In the genomic region with DNA sequence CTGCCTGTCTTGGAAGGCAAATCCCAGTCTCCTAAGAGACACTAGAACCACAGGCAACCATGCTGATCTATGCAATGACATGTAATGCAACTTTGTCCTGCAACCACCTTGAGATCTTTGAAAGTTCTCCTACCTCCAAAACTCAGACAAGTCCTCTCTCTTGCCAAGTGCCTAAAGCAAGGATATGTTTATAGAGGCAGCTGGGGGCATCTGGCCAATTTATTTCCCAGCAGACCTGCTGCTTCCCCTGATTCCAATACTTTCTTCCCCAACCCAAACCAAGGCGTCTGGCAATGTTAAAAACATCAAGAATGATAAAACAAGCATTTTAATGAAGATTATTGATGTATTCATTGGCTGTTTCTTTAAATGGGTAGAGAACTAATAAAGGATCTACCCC, we compare ENCODE assay signal across 16 cellular contexts.
"Had no signal": no experiment of that assay in that cellular context is flagged by ENCODE, and none has a peak within 500 bp of the region (broad histone marks: within the 10 kb centered on the region; RNA-seq: fewer than 3 reads in every experiment).

No MANE protein-coding gene starts in this region.

- H3K4me3 ChIP-seq: adrenal gland, cardiac muscle cell, right atrium auricular region, SJSA1, skin epidermis, suprapubic skin had no signal

- H3K36me3 ChIP-seq: adrenal gland, cardiac muscle cell, right atrium auricular region, SJSA1, suprapubic skin had no signal

- H3K4me3 Mint-ChIP-seq: stimulated activated naive CD8-positive, alpha-beta T cell treated with anti-CD3 and anti-CD28 coated beads, Interleukin-15, Interleukin-2, amounts not matched to agents 100 ng/mL and 50 ng/mL, for 24 hours; type B pancreatic cell had no signal

- H3K9me3 Mint-ChIP-seq: stimulated activated naive CD8-positive, alpha-beta T cell treated with anti-CD3 and anti-CD28 coated beads, Interleukin-15, Interleukin-2, amounts not matched to agents 100 ng/mL and 50 ng/mL, for 24 hours; type B pancreatic cell had no signal

- H3K27me3 ChIP-seq: adrenal gland, cardiac muscle cell, neutrophil, right atrium auricular region, SJSA1, suprapubic skin had no signal

- H3K27ac Mint-ChIP-seq: stimulated activated naive CD8-positive, alpha-beta T cell treated with anti-CD3 and anti-CD28 coated beads, Interleukin-15, Interleukin-2, amounts not matched to agents 100 ng/mL and 50 ng/mL, for 24 hours; type B pancreatic cell had no signal

- ATAC-seq: left lobe of liver had no signal

- H3K36me3 Mint-ChIP-seq: type B pancreatic cell had no signal

- DNase-seq: activated CD4-positive, alpha-beta T cell treated with anti-CD3 and anti-CD28 coated beads, Interleukin-2, amount 50 U/mL, for 4 hours; activated CD4-positive, CD25-positive, alpha-beta regulatory T cell; activated naive CD4-positive, alpha-beta T cell treated with Interleukin-2 at 50 U/mL for 16 hours; stimulated activated CD4-positive, alpha-beta T cell treated with anti-CD3 and anti-CD28 coated beads, Interleukin-15, amount 100 ng/mL, for 24 hours; stimulated activated CD4-positive, alpha-beta T cell treated with anti-CD3 and anti-CD28 coated beads, Interleukin-4, amount 100 ng/mL, for 24 hours; SW 1271 had no signal

- H3K27ac ChIP-seq: adrenal gland, cardiac muscle cell, neutrophil, right atrium auricular region, SJSA1, skin epidermis, suprapubic skin had no signal

- H3K4me1 ChIP-seq: right atrium auricular region, SJSA1, suprapubic skin had no signal

- H3K9me3 ChIP-seq: adrenal gland, neutrophil, right atrium auricular region, SJSA1, suprapubic skin had no signal

- H3K27me3 Mint-ChIP-seq: stimulated activated naive CD8-positive, alpha-beta T cell treated with anti-CD3 and anti-CD28 coated beads, Interleukin-15, Interleukin-2, amounts not matched to agents 100 ng/mL and 50 ng/mL, for 24 hours had no signal
